Comparison of ENCODE assay signal across 20 cellular contexts in genomic region chr16:49788936-49789335, GRCh38.
DNase-seq lines count a peak whose midpoint lies in the region; ATAC-seq and TF ChIP-seq lines count a peak whose summit lies in the region.
"Had no signal": no experiment of that assay in that cellular context is flagged by ENCODE, and none has a peak within 500 bp of the region (broad histone marks: within the 10 kb centered on the region; RNA-seq: fewer than 3 reads in every experiment).

No MANE protein-coding gene starts in this region.

- H3K9ac ChIP-seq in mesendoderm (ENCODE audit: low read length) = no peak overlapping the region
- H3K9ac ChIP-seq in smooth muscle cell (ENCODE audit: low read depth) = no peak overlapping the region
- H3K9ac ChIP-seq: parathyroid adenoma had no signal

- H3K27me3 ChIP-seq in mesendoderm (ENCODE audit: insufficient read depth, low read length, poor library complexity) (no peaks in the 10 kb centered on the region), smooth muscle cell (ENCODE audit: low read depth) (no peaks in the 10 kb centered on the region)
- H3K27me3 ChIP-seq: cardiac muscle cell had no signal

- WGBS in mesendoderm (ENCODE audit: extremely low coverage, insufficient coverage, low lambda C conversion rate) = no CpG with 5 or more reads among the region's 7 CpGs
- WGBS in smooth muscle cell (ENCODE audit: low lambda C conversion rate) = 73% methylated on average over 7 of the region's 7 CpGs

- H2AFZ ChIP-seq in smooth muscle cell (ENCODE audit: low read depth) = no peak overlapping the region
- H2AFZ ChIP-seq: parathyroid adenoma had no signal

- H3K4me2 ChIP-seq in mesendoderm (ENCODE audit: low read length) (no peak overlapping the region), smooth muscle cell (peak overlapping the region; percentile 9)

- H3K4me1 ChIP-seq in mesendoderm (ENCODE audit: control insufficient read depth, low read depth, low read length) (no peaks in the 10 kb centered on the region), smooth muscle cell (ENCODE audit: low read depth) (no peaks in the 10 kb centered on the region)
- H3K4me1 ChIP-seq: parathyroid adenoma had no signal

- H3K79me1 ChIP-seq in mesendoderm (ENCODE audit: low read length) = peaks cover 13% of the 10 kb centered on the region

- no peaks in the 10 kb centered on the region for H3K9me3 ChIP-seq in smooth muscle cell (replicated peaks; ENCODE audit: low read depth)

- peak overlapping the region; percentile 18 for H3K56ac ChIP-seq in mesendoderm (ENCODE audit: low read length)

- no peak overlapping the region for H3K4me3 ChIP-seq in AG09309 (ENCODE audit: control insufficient read depth, low read depth, low read length)
- no peak overlapping the region for H3K4me3 ChIP-seq in mesendoderm (ENCODE audit: low read length)
- H3K4me3 ChIP-seq in smooth muscle cell = no peak overlapping the region
- H3K4me3 ChIP-seq: cardiac muscle cell had no signal

- H3K79me2 ChIP-seq in mesendoderm (ENCODE audit: control insufficient read depth, insufficient read depth, low read length) (peaks cover 4% of the 10 kb centered on the region), smooth muscle cell (ENCODE audit: low read depth) (no peaks in the 10 kb centered on the region)
- H3K79me2 ChIP-seq: parathyroid adenoma had no signal

- no peak overlapping the region for H3K27ac ChIP-seq in mesendoderm (ENCODE audit: low read depth, low read length)
- H3K27ac ChIP-seq in smooth muscle cell (ENCODE audit: low read depth) = peak overlapping the region; percentile 24
- H3K27ac ChIP-seq: cardiac muscle cell, parathyroid adenoma had no signal

- ATAC-seq in GM19463 (IDR thresholded peaks at IDR 0.05; ENCODE audit: unreplicated experiment) = no peak
- ATAC-seq: activated naive CD4-positive, alpha-beta T cell treated with anti-CD3 and anti-CD28 coated beads, Interleukin-2, amount 50 U/mL, for 72 hours; HCT116; stimulated activated effector memory CD8-positive, alpha-beta T cell treated with anti-CD3 and anti-CD28 coated beads, Interleukin-12 subunit alpha, Interleukin-12 subunit beta, amount 100 ng/mL, for 72 hours had no signal

- H3K4ac ChIP-seq in mesendoderm (ENCODE audit: low read depth, low read length) = no peak overlapping the region

- peak; percentile 34 for DNase-seq in AG09309 (ENCODE audit: low read depth)
- peak; percentile 43 for DNase-seq in dedifferentiated amniotic fluid mesenchymal stem cell (ENCODE audit: extremely low spot score)
- no peak for DNase-seq in mesendoderm
- no peak for DNase-seq in smooth muscle cell (lab: John Stamatoyannopoulos, UW; ENCODE audit: unreplicated experiment)
- DNase-seq in GM19240 (ENCODE audit: insufficient read length, low spot score) = no peak
- no peak for DNase-seq in globus pallidus (ENCODE audit: low spot score)
- no peak for DNase-seq in GOT3 (lab: John Stamatoyannopoulos, UW)
- DNase-seq: activated CD4-positive, alpha-beta T cell treated with anti-CD3 and anti-CD28 coated beads, Interleukin-2, amount 50 U/mL, for 4 hours; activated T-cell treated with anti-CD3 and anti-CD28 coated beads, Interleukin-2, amount 50 U/mL, for 1 hour; CD8-positive, alpha-beta memory T cell; DND-41; effector CD8-positive, alpha-beta T cell; NCI-H1417; NCI-H2171 treated with DMSO at 0.1 percent for 48 hours had no signal

- no peak overlapping the region for H2BK15ac ChIP-seq in mesendoderm (replicated peaks; ENCODE audit: low read depth)

- peaks cover 10% of the 10 kb centered on the region for H4K20me1 ChIP-seq in smooth muscle cell (ENCODE audit: low read depth)

- H2BK120ac ChIP-seq in mesendoderm (ENCODE audit: low read depth, low read length) = no peak overlapping the region

- no peak for TF ChIP-seq CTCF in AG09309 (IDR thresholded peaks at IDR 0.05; ENCODE audit: control insufficient read depth, insufficient read depth, low read depth, low read length, missing control alignments)
- TF ChIP-seq CTCF in smooth muscle cell (IDR thresholded peaks at IDR 0.05; ENCODE audit: borderline replicate concordance, insufficient read depth, poor library complexity, severe bottlenecking) = no peak

- no peak overlapping the region for H3K18ac ChIP-seq in mesendoderm (ENCODE audit: low read length)

- H3K36me3 ChIP-seq in mesendoderm (ENCODE audit: control insufficient read depth, insufficient read depth, low read length) = no peaks in the 10 kb centered on the region
- no peaks in the 10 kb centered on the region for H3K36me3 ChIP-seq in smooth muscle cell (ENCODE audit: low read depth)
- H3K36me3 ChIP-seq: cardiac muscle cell had no signal

- H4K8ac ChIP-seq in mesendoderm (ENCODE audit: low read depth, low read length) = no peak overlapping the region

- H4K5ac ChIP-seq in mesendoderm (ENCODE audit: low read length) = no peak overlapping the region

- no peaks in the 10 kb centered on the region for H3F3A ChIP-seq in smooth muscle cell (ENCODE audit: low read depth)

- H2BK5ac ChIP-seq in mesendoderm (ENCODE audit: low read length) = no peak overlapping the region

- H2AK5ac ChIP-seq in mesendoderm (ENCODE audit: low read length) = no peak overlapping the region

- no peak overlapping the region for H3K23ac ChIP-seq in mesendoderm (ENCODE audit: low read length)

Comparison
In these comparisons a context has a peak if more than half of its experiments do, and no peak if none do; other contexts are left out.
1. DNase-seq: peak in AG09309 (single experiment) and dedifferentiated amniotic fluid mesenchymal stem cell (single experiment); none in mesendoderm (single experiment), smooth muscle cell (single experiment), GM19240 (single experiment), globus pallidus (single experiment) and GOT3 (single experiment).